ENCODE assay signal across 1 cellular context in genomic region chr1:220119043-220119512, GRCh38.
TF ChIP-seq lines count a peak whose summit lies in the region.

No MANE protein-coding gene starts in this region.

TF ChIP-seq in K562, 482 proteins besides CTCF, POLR2A, EP300 and RAD21 (continued from another document):
- TF ChIP-seq THRAP3 (IDR thresholded peaks at IDR 0.05; ENCODE audit: borderline replicate concordance) (no peak), CREB3L1 (IDR thresholded peaks at IDR 0.05; ENCODE audit: borderline replicate concordance, low read depth) (no peak; the same call in 1 of the 2 replicates), ZNF785 (CRISPR knock-in tag; IDR thresholded peaks at IDR 0.05) (no peak), HDAC6 (IDR thresholded peaks at IDR 0.05; ENCODE audit: low read depth, low read length) (no peak), ZNF77 (CRISPR knock-in tag; IDR thresholded peaks at IDR 0.05) (no peak), ERF (CRISPR knock-in tag; IDR thresholded peaks at IDR 0.05) (no peak), E2F5 (CRISPR knock-in tag; IDR thresholded peaks at IDR 0.05) (no peak), DPF2 (IDR thresholded peaks at IDR 0.05) (peak; percentile 98), MCM3 (IDR thresholded peaks at IDR 0.05) (no peak), ZNF512 (tag; IDR thresholded peaks at IDR 0.05) (no peak), C11orf30 (IDR thresholded peaks at IDR 0.05; ENCODE audit: low read depth) (no peak), ZNF232 (CRISPR knock-in tag; IDR thresholded peaks at IDR 0.05) (no peak), ZNF584 (CRISPR knock-in tag; IDR thresholded peaks at IDR 0.05; ENCODE audit: low read depth) (peak; percentile 75; the same call in 1 of the 2 replicates), POLR2H (tag; IDR thresholded peaks at IDR 0.05; ENCODE audit: low read depth) (peak; percentile 55; the same call in 1 of the 2 replicates), ZNF197 (CRISPR knock-in tag; IDR thresholded peaks at IDR 0.05; ENCODE audit: low read depth) (no peak), U2AF1 (optimal IDR thresholded peaks at IDR 0.05; ENCODE audit: low read depth, low read length) (no peak), ZNF174 (CRISPR knock-in tag; IDR thresholded peaks at IDR 0.05) (no peak), MCM2 (IDR thresholded peaks at IDR 0.05; ENCODE audit: low read depth) (no peak), TCF7L2 (IDR thresholded peaks at IDR 0.05; ENCODE audit: low read depth, low read length) (no peak), NR3C1 (CRISPR knock-in tag; IDR thresholded peaks at IDR 0.05) (no peak), ZNF717 (CRISPR knock-in tag; IDR thresholded peaks at IDR 0.05) (no peak), ZNF41 (CRISPR knock-in tag; conservative IDR thresholded peaks at IDR 0.05) (no peak), ILF3 (IDR thresholded peaks at IDR 0.05; ENCODE audit: borderline replicate concordance) (no peak), FOXK1 (CRISPR knock-in tag; IDR thresholded peaks at IDR 0.05; ENCODE audit: borderline replicate concordance) (no peak), MED1 (CRISPR knock-in tag; IDR thresholded peaks at IDR 0.05; ENCODE audit: borderline replicate concordance) (no peak), TARDBP (IDR thresholded peaks at IDR 0.05) (peak; percentile 75; the same call in 1 of the 2 replicates), IRF9 (tag; IDR thresholded peaks at IDR 0.05) (no peak; the same call in 1 of the 2 replicates), SRSF3 (IDR thresholded peaks at IDR 0.05; ENCODE audit: insufficient read depth, low read length) (no peak), TFAP4 (CRISPR knock-in tag; IDR thresholded peaks at IDR 0.05; ENCODE audit: borderline replicate concordance) (no peak)
- TF ChIP-seq, protein P1, sequence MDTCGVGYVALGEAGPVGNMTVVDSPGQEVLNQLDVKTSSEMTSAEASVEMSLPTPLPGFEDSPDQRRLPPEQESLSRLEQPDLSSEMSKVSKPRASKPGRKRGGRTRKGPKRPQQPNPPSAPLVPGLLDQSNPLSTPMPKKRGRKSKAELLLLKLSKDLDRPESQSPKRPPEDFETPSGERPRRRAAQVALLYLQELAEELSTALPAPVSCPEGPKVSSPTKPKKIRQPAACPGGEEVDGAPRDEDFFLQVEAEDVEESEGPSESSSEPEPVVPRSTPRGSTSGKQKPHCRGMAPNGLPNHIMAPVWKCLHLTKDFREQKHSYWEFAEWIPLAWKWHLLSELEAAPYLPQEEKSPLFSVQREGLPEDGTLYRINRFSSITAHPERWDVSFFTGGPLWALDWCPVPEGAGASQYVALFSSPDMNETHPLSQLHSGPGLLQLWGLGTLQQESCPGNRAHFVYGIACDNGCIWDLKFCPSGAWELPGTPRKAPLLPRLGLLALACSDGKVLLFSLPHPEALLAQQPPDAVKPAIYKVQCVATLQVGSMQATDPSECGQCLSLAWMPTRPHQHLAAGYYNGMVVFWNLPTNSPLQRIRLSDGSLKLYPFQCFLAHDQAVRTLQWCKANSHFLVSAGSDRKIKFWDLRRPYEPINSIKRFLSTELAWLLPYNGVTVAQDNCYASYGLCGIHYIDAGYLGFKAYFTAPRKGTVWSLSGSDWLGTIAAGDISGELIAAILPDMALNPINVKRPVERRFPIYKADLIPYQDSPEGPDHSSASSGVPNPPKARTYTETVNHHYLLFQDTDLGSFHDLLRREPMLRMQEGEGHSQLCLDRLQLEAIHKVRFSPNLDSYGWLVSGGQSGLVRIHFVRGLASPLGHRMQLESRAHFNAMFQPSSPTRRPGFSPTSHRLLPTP (IDR thresholded peaks at IDR 0.05; ENCODE audit: borderline replicate concordance, extremely low read depth, insufficient read length): no peak
- TF ChIP-seq, protein P2, sequence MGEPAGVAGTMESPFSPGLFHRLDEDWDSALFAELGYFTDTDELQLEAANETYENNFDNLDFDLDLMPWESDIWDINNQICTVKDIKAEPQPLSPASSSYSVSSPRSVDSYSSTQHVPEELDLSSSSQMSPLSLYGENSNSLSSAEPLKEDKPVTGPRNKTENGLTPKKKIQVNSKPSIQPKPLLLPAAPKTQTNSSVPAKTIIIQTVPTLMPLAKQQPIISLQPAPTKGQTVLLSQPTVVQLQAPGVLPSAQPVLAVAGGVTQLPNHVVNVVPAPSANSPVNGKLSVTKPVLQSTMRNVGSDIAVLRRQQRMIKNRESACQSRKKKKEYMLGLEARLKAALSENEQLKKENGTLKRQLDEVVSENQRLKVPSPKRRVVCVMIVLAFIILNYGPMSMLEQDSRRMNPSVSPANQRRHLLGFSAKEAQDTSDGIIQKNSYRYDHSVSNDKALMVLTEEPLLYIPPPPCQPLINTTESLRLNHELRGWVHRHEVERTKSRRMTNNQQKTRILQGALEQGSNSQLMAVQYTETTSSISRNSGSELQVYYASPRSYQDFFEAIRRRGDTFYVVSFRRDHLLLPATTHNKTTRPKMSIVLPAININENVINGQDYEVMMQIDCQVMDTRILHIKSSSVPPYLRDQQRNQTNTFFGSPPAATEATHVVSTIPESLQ (CRISPR knock-in tag; IDR thresholded peaks at IDR 0.05): no peak
TF ChIP-seq in K562: peak in this region for 98.
